Comparison of ENCODE assay signal across 8 cellular contexts in genomic region chr11:57762235-57762866, GRCh38. TPM values are rescaled to one million over a fixed set of nuclear protein-coding genes. Genes with fewer than 3 reads are reported as not detected.
A peak's percentile ranks its signal among the peaks of the same experiment; 100 is the strongest.
DNase-seq lines count a peak whose midpoint lies in the region; ATAC-seq, FAIRE-seq and TF ChIP-seq lines count a peak whose summit lies in the region.

No MANE protein-coding gene starts in this region.

- peaks cover 57% of the 10 kb centered on the region for H3K79me2 ChIP-seq in astrocyte (ENCODE audit: insufficient read depth, low read length)

- H2AFZ ChIP-seq in astrocyte (ENCODE audit: low read depth, low read length) = no peak overlapping the region

- H3K4me1 ChIP-seq in astrocyte (ENCODE audit: insufficient read depth, low read length) = peaks cover 13% of the 10 kb centered on the region

- H3K4me2 ChIP-seq in astrocyte (ENCODE audit: low read length) = peak overlapping the region; percentile 86

- H4K20me1 ChIP-seq in astrocyte (ENCODE audit: insufficient read depth, low read length) = peaks cover 51% of the 10 kb centered on the region

- TF ChIP-seq CTCF in astrocyte (IDR thresholded peaks at IDR 0.05; ENCODE audit: insufficient read depth, low read depth, low read length) = no peak

- peaks cover 12% of the 10 kb centered on the region for H3K4me1 Mint-ChIP-seq in astrocyte (ENCODE audit: low read depth, unreplicated experiment)

- H3K27ac Mint-ChIP-seq in astrocyte (ENCODE audit: unreplicated experiment) = peak overlapping the region; percentile 86

- H3K36me3 Mint-ChIP-seq in astrocyte (ENCODE audit: low read depth, unreplicated experiment) = peaks cover 5% of the 10 kb centered on the region

- H3K27me3 ChIP-seq in astrocyte (ENCODE audit: insufficient read depth, low read length) (no peaks in the 10 kb centered on the region), layer of hippocampus (ENCODE audit: control insufficient read depth, insufficient read depth, low read length) (no peaks in the 10 kb centered on the region)

- no peaks in the 10 kb centered on the region for H3K27me3 Mint-ChIP-seq in astrocyte (ENCODE audit: low read depth, unreplicated experiment)

- peak overlapping the region; percentile 94 for H3K27ac ChIP-seq in astrocyte (ENCODE audit: low read depth, low read length)
- peak overlapping the region; percentile 50 for H3K27ac ChIP-seq in layer of hippocampus (ENCODE audit: low read depth, low read length)

- no peak for FAIRE-seq in astrocyte (lab: Jason Lieb, UNC)

- H3K4me3 ChIP-seq in astrocyte (ENCODE audit: insufficient read depth, low read depth, low read length) = peak overlapping the region; percentile 95

- DNase-seq in NCI-H2029 treated with DMSO at 0.1 percent for 48 hours (lab: John Stamatoyannopoulos, UW) = peak; percentile 38
- no peak for DNase-seq in NCI-H2029 (lab: John Stamatoyannopoulos, UW)
- no peak for DNase-seq in astrocyte (ENCODE audit: low read depth)
- peak; percentile 37 for DNase-seq in superior temporal gyrus (ENCODE audit: extremely low spot score)
- DNase-seq in AG20443 (ENCODE audit: low spot score) = no peak

- no peak for ATAC-seq in GM19324 (IDR thresholded peaks at IDR 0.05; ENCODE audit: low FRiP score, unreplicated experiment)
- no peak for ATAC-seq in activated CD4-positive, CD25-positive, alpha-beta regulatory T cell treated with anti-CD3 and anti-CD28 coated beads, Interleukin-2, amount 50 U/mL, for 24 hours

- H3K9ac ChIP-seq in astrocyte (ENCODE audit: low read length) = peak overlapping the region; percentile 97

- H3K9me3 ChIP-seq in astrocyte (ENCODE audit: insufficient read depth, low read depth, low read length) = no peaks in the 10 kb centered on the region

- H3K4me3 Mint-ChIP-seq in astrocyte (ENCODE audit: unreplicated experiment) = peak overlapping the region; percentile 91

- H3K36me3 ChIP-seq in astrocyte (ENCODE audit: insufficient read depth, low read length) = no peaks in the 10 kb centered on the region

- no peaks in the 10 kb centered on the region for H3K9me3 Mint-ChIP-seq in astrocyte (ENCODE audit: unreplicated experiment)

RNA-seq across cellular contexts. Expression of gene CTNND1, which starts 0.7 kb away (rescaled TPM):
- total RNA-seq in astrocyte = 235 and 243 TPM in 2 replicates

RNA-seq across cellular contexts. Expression of gene BTBD18, which starts 10.7 kb away (rescaled TPM):
- not detected in 2 replicates for total RNA-seq in astrocyte

RNA-seq across cellular contexts. Expression of gene SELENOH, which starts 21.1 kb away (rescaled TPM):
- 94.3 and 123 TPM in 2 replicates for total RNA-seq in astrocyte

RNA-seq across cellular contexts. Expression of gene TMX2, which starts 50.0 kb away (rescaled TPM):
- 88.0 and 91.5 TPM in 2 replicates for total RNA-seq in astrocyte

RNA-seq across cellular contexts. Expression of gene MED19, which starts 50.3 kb away (rescaled TPM):
- total RNA-seq in astrocyte = 21.6 and 23.5 TPM in 2 replicates

Comparison
In these comparisons a context has a peak if more than half of its experiments do, and no peak if none do; other contexts are left out.
1. DNase-seq: peak in NCI-H2029 treated with DMSO at 0.1 percent for 48 hours (single experiment) and superior temporal gyrus (single experiment); none in NCI-H2029 (single experiment), astrocyte (single experiment) and AG20443 (single experiment).